26 cellular contexts compared by ENCODE assay signal in genomic region chr5:73319036-73319435, GRCh38.
"Had no signal": no experiment of that assay in that cellular context is flagged by ENCODE, and none has a peak within 500 bp of the region (broad histone marks: within the 10 kb centered on the region; RNA-seq: fewer than 3 reads in every experiment).

No MANE protein-coding gene starts in this region.

- H3K27me3 ChIP-seq: body of pancreas had no signal

- H3K36me3 ChIP-seq: esophagus squamous epithelium, gastroesophageal sphincter, heart right ventricle had no signal

- DNase-seq: activated CD4-positive, alpha-beta T cell treated with anti-CD3 and anti-CD28 coated beads for 1 hour; activated CD4-positive, alpha-beta T cell treated with anti-CD3 and anti-CD28 coated beads for 4 hours; activated CD4-positive, alpha-beta T cell treated with anti-CD3 and anti-CD28 coated beads, Interleukin-2, amount 50 U/mL, for 1 hour; activated CD4-positive, alpha-beta T cell treated with anti-CD3 and anti-CD28 coated beads, Interleukin-2, amount 50 U/mL, for 48 hours; activated CD8-positive, alpha-beta memory T cell treated with anti-CD3 and anti-CD28 coated beads for 24 hours; activated CD8-positive, alpha-beta T cell treated with anti-CD3 and anti-CD28 coated beads for 36 hours; activated effector memory CD4-positive, alpha-beta T cell treated with Interleukin-2 at 50 U/mL for 16 hours; activated gamma-delta T cell treated with Interleukin-2 at 50 U/mL for 16 hours; activated naive CD4-positive, alpha-beta T cell treated with anti-CD3 and anti-CD28 coated beads, Interleukin-2, amount 50 U/mL, for 16 hours; activated naive CD4-positive, alpha-beta T cell treated with Interleukin-2 at 50 U/mL for 16 hours; activated T-cell treated with anti-CD3 and anti-CD28 coated beads, Interleukin-2, amount 50 U/mL, for 4 hours; amniotic stem cell; anterior cingulate cortex; body of pancreas; caudate nucleus; cortex of kidney; dermis blood vessel endothelial cell; effector CD4-positive, alpha-beta T cell; effector memory CD8-positive, alpha-beta T cell; esophagus squamous epithelium; foreskin melanocyte; heart right ventricle; T-helper 2 cell had no signal

- H3K27ac ChIP-seq: body of pancreas, esophagus squamous epithelium, gastroesophageal sphincter, heart right ventricle had no signal

- ATAC-seq: activated CD8-positive, alpha-beta T cell treated with anti-CD3 and anti-CD28 coated beads for 36 hours; activated T-cell treated with anti-CD3 and anti-CD28 coated beads, Interleukin-2, amount 50 U/mL, for 4 hours; activated T-helper 17 cell treated with anti-CD3 and anti-CD28 coated beads, Interleukin-2, amount 50 U/mL, for 72 hours; body of pancreas; effector memory CD8-positive, alpha-beta T cell; gastroesophageal sphincter; heart right ventricle; WTC11 had no signal

- H3K4me1 ChIP-seq: body of pancreas, esophagus squamous epithelium, gastroesophageal sphincter, heart right ventricle had no signal

- H3K9me3 ChIP-seq: body of pancreas, esophagus squamous epithelium, gastroesophageal sphincter, heart right ventricle had no signal

- H3K4me3 ChIP-seq: body of pancreas, esophagus squamous epithelium, gastroesophageal sphincter, heart right ventricle had no signal
